ENCODE assay signal across 16 cellular contexts in genomic region chr9:4224181-4224580, GRCh38.
DNase-seq lines count a peak whose midpoint lies in the region; ATAC-seq, FAIRE-seq and TF ChIP-seq lines count a peak whose summit lies in the region.
"Had no signal": no experiment of that assay in that cellular context is flagged by ENCODE, and none has a peak within 500 bp of the region (broad histone marks: within the 10 kb centered on the region; RNA-seq: fewer than 3 reads in every experiment).

No MANE protein-coding gene starts in this region.

- TF ChIP-seq CTCF in A549 (IDR thresholded peaks at IDR 0.05) = no peak
- no peak for TF ChIP-seq CTCF in IMR-90 (conservative IDR thresholded peaks at IDR 0.05; ENCODE audit: low read depth, low read length)
- no peak for TF ChIP-seq CTCF in chondrocyte (IDR thresholded peaks at IDR 0.05)
- TF ChIP-seq CTCF in osteoblast (IDR thresholded peaks at IDR 0.05; ENCODE audit: extremely low read depth, low read depth, low read length) = no peak
- no peak for TF ChIP-seq CTCF in esophagus muscularis mucosa (IDR thresholded peaks at IDR 0.05)

- peak overlapping the region; percentile 30 to 62; a peak in 2 of 4 replicates for H4K8ac ChIP-seq in IMR-90 (ENCODE audit: low read depth in 2 of 2, low read length in 2 of 2)

- peak overlapping the region; percentile 52 to 77 for H3K27ac ChIP-seq in A549
- H3K27ac ChIP-seq in IMR-90 (ENCODE audit: insufficient read depth, low read length) = no peak overlapping the region
- H3K27ac ChIP-seq in osteoblast (ENCODE audit: low read depth, low read length) = peak overlapping the region; percentile 91
- H3K27ac ChIP-seq in esophagus muscularis mucosa (replicated peaks in 1 of 4) = no peak overlapping the region
- no peak overlapping the region for H3K27ac ChIP-seq in caudate nucleus (ENCODE audit: low read depth, low read length)
- H3K27ac ChIP-seq: 22Rv1, BLaER1 had no signal

- H3K23ac ChIP-seq in IMR-90 (ENCODE audit: low read depth, low read length) = peak overlapping the region; percentile 62

- no peaks in the 10 kb centered on the region for H3K27me3 Mint-ChIP-seq in chondrocyte (ENCODE audit: low read depth)

- H3K9me3 Mint-ChIP-seq in chondrocyte (ENCODE audit: low read depth) = peaks cover 4% of the 10 kb centered on the region
- H3K9me3 Mint-ChIP-seq: CD8-positive, alpha-beta memory T cell had no signal

- H3K9me3 ChIP-seq in A549 (peaks cover 13% of the 10 kb centered on the region), IMR-90 (ENCODE audit: control insufficient read depth, insufficient read depth, low read length) (peaks cover 2% of the 10 kb centered on the region; the same call in 1 of the 2 replicates), osteoblast (ENCODE audit: low read depth, low read length) (peaks cover 2% of the 10 kb centered on the region), esophagus muscularis mucosa (no peaks in the 10 kb centered on the region)
- H3K9me3 ChIP-seq: Caco-2 had no signal

- POLR2A ChIA-PET in A549 (lab: Yijun Ruan, JAX) = no interaction called here
- POLR2A ChIA-PET in IMR-90 (lab: Charles Lee; ENCODE audit: unreplicated experiment) = no interaction called here

- peak overlapping the region; percentile 67 for H2BK15ac ChIP-seq in IMR-90 (ENCODE audit: low read depth, low read length)

- in situ Hi-C loops in IMR-90 (cut with MboI; ENCODE audit: low sequenced_read_pairs) = loop anchor here (10.0 kb wide), 1 partner anchor 489 kb away; no protein-coding TSS in a partner anchor

- H3K9ac ChIP-seq in IMR-90 (ENCODE audit: low read depth, low read length) = no peak overlapping the region
- H3K9ac ChIP-seq: BLaER1 had no signal

- no peak for DNase-seq in A549 (ENCODE audit: low read depth in 1 of 2, low spot score in 1 of 2)
- no peak for DNase-seq in IMR-90
- DNase-seq in chondrocyte (ENCODE audit: low spot score) = no peak
- no peak for DNase-seq in osteoblast (ENCODE audit: insufficient read length, low spot score, missing footprints)
- DNase-seq in esophagus muscularis mucosa (ENCODE audit: extremely low spot score) = no peak
- DNase-seq in NCI-H526 (lab: John Stamatoyannopoulos, UW) = no peak
- DNase-seq in NCI-H1436 treated with DMSO at 0.1 percent for 48 hours (lab: John Stamatoyannopoulos, UW) = no peak
- DNase-seq in caudate nucleus (lab: John Stamatoyannopoulos, UW) = no peak
- DNase-seq: AML-193; Caco-2; CD8-positive, alpha-beta memory T cell; DMS53 had no signal

- H2BK20ac ChIP-seq in IMR-90 (ENCODE audit: low read depth, low read length) = peak overlapping the region; percentile 50

- TF ChIP-seq EP300 in A549 (IDR thresholded peaks at IDR 0.05) (no peak), esophagus muscularis mucosa (IDR thresholded peaks at IDR 0.05) (no peak)

- H3K9me1 ChIP-seq in IMR-90 (ENCODE audit: insufficient read depth, low read length) = peaks cover 9% of the 10 kb centered on the region

- peak overlapping the region; percentile 66 for H3K27ac Mint-ChIP-seq in chondrocyte (ENCODE audit: unreplicated experiment)
- H3K27ac Mint-ChIP-seq: CD8-positive, alpha-beta memory T cell had no signal

- H3K79me1 ChIP-seq in IMR-90 (ENCODE audit: low read depth in 1 of 2, low read length in 2 of 2) = peaks cover 30 to 72% of the 10 kb centered on the region in 2 experiments

- H3K27me3 ChIP-seq in IMR-90 (ENCODE audit: control insufficient read depth, insufficient read depth, low read length) = no peaks in the 10 kb centered on the region
- no peaks in the 10 kb centered on the region for H3K27me3 ChIP-seq in osteoblast (ENCODE audit: insufficient read depth, low read length)
- no peaks in the 10 kb centered on the region for H3K27me3 ChIP-seq in esophagus muscularis mucosa
- H3K27me3 ChIP-seq: BLaER1 had no signal

- H3K4me3 Mint-ChIP-seq in chondrocyte (ENCODE audit: unreplicated experiment) = no peak overlapping the region
- H3K4me3 Mint-ChIP-seq: CD8-positive, alpha-beta memory T cell had no signal

- peak overlapping the region; percentile 61 for H3K4me2 ChIP-seq in A549
- H3K4me2 ChIP-seq in IMR-90 (ENCODE audit: low read depth, low read length) = no peak overlapping the region
- H3K4me2 ChIP-seq in osteoblast (ENCODE audit: insufficient read depth, low read length) = no peak overlapping the region
- H3K4me2 ChIP-seq: BLaER1 had no signal

- H2BK120ac ChIP-seq in IMR-90 (ENCODE audit: low read depth, low read length) = peak overlapping the region; percentile 50

- dilution Hi-C loops in IMR-90 (cut with HindIII; ENCODE audit: low sequenced_read_pairs, unreplicated experiment) = no loop called here

- no TSS peak for BruUV-seq in IMR-90 (replicated peaks; lab: Mats Ljungman, UMichigan)

- ATAC-seq in A549 = no peak
- ATAC-seq in IMR-90 (ENCODE audit: low read depth) = no peak
- ATAC-seq: GM12878 had no signal

- peak overlapping the region; percentile 61 for H4K91ac ChIP-seq in IMR-90 (ENCODE audit: insufficient read depth, low read depth, low read length)

- peaks cover 77% of the 10 kb centered on the region for H3K4me1 ChIP-seq in A549
- peaks cover 17% of the 10 kb centered on the region for H3K4me1 ChIP-seq in IMR-90 (ENCODE audit: control insufficient read depth, insufficient read depth, low read length)
- peaks cover 37% of the 10 kb centered on the region for H3K4me1 ChIP-seq in osteoblast (ENCODE audit: insufficient read depth, low read length)
- peaks cover 0 to 17% (median 14%) of the 10 kb centered on the region in 4 donors for H3K4me1 ChIP-seq in esophagus muscularis mucosa

- H3K79me2 ChIP-seq in osteoblast (ENCODE audit: insufficient read depth, low read length) = peaks cover 11% of the 10 kb centered on the region

- peaks cover 6% of the 10 kb centered on the region; the same call in 1 of the 2 replicates for H4K20me1 ChIP-seq in IMR-90 (ENCODE audit: insufficient read depth, low read length)
- no peaks in the 10 kb centered on the region for H4K20me1 ChIP-seq in osteoblast (ENCODE audit: insufficient read depth, low read length)
- H4K20me1 ChIP-seq: BLaER1 had no signal

- H3K36me3 ChIP-seq in IMR-90 (ENCODE audit: control insufficient read depth, insufficient read depth, low read length) (no peaks in the 10 kb centered on the region; the same call in 1 of the 2 replicates), osteoblast (ENCODE audit: insufficient read depth, low read length) (no peaks in the 10 kb centered on the region), esophagus muscularis mucosa (no peaks in the 10 kb centered on the region)
- H3K36me3 ChIP-seq: BLaER1 had no signal

- H3K56ac ChIP-seq in IMR-90 (ENCODE audit: extremely low read depth, insufficient read depth, low read length) = no peak overlapping the region

- H3K36me3 Mint-ChIP-seq in chondrocyte (ENCODE audit: low read depth) = peaks cover 4% of the 10 kb centered on the region
- H3K36me3 Mint-ChIP-seq: CD8-positive, alpha-beta memory T cell had no signal

- peaks cover 59% of the 10 kb centered on the region for H3K4me1 Mint-ChIP-seq in chondrocyte (ENCODE audit: low read depth)
- H3K4me1 Mint-ChIP-seq: CD8-positive, alpha-beta memory T cell had no signal

- intact Hi-C loops in IMR-90 (cut with micrococcal nuclease) (loop anchor here (10.0 kb wide), 1 partner anchor 319 kb away; no protein-coding TSS in a partner anchor), esophagus muscularis mucosa (cut with DNase I) (loop anchor here (10.0 kb wide), 1 partner anchor 489 kb away; no protein-coding TSS in a partner anchor)

- peak overlapping the region; percentile 70; the same call in 1 of the 2 replicates for H4K5ac ChIP-seq in IMR-90 (ENCODE audit: low read depth, low read length)

- TF ChIP-seq RAD21 in A549 (conservative IDR thresholded peaks at IDR 0.05 in 1 of 2, IDR thresholded peaks at IDR 0.05 in 1 of 2) (no peak), IMR-90 (IDR thresholded peaks at IDR 0.05; ENCODE audit: low read length) (no peak)

- CTCF ChIA-PET in A549 (lab: Yijun Ruan, JAX) = interaction anchor here (0.6 to 1.4 kb wide), 7 partner anchors 9 to 477 kb away, joined by 3 to 5 read pairs (median 4); no protein-coding TSS in a partner anchor
- CTCF ChIA-PET in IMR-90 (lab: Yijun Ruan, JAX) = no interaction called here

- no peak overlapping the region for H3K4me3 ChIP-seq in A549
- H3K4me3 ChIP-seq in IMR-90 (ENCODE audit: insufficient read depth, low read depth, low read length) = no peak overlapping the region
- H3K4me3 ChIP-seq in osteoblast (ENCODE audit: insufficient read depth, low read length) = no peak overlapping the region
- no peak overlapping the region for H3K4me3 ChIP-seq in esophagus muscularis mucosa
- H3K4me3 ChIP-seq: BLaER1, GM12878 had no signal

- TF ChIP-seq POLR2A in A549 (IDR thresholded peaks at IDR 0.05; ENCODE audit: low read length) = no peak
- TF ChIP-seq POLR2A in IMR-90 (IDR thresholded peaks at IDR 0.05; ENCODE audit: low read depth, low read length) = no peak
- TF ChIP-seq POLR2A in esophagus muscularis mucosa (IDR thresholded peaks at IDR 0.05; ENCODE audit: low read depth) = no peak

- no peak for FAIRE-seq in A549 (lab: Jason Lieb, UNC)
- FAIRE-seq: GM12878, GM18507 had no signal

- no peak overlapping the region for H2BK5ac ChIP-seq in IMR-90 (ENCODE audit: low read depth, low read length, poor library complexity, severe bottlenecking)

- peak overlapping the region; percentile 86; the same call in 1 of the 2 replicates for H2AK5ac ChIP-seq in IMR-90 (ENCODE audit: low read depth, low read length)

- WGBS in A549 (ENCODE audit: missing lambda C conversion rate) = 68% methylated on average over 4 of the region's 4 CpGs
- no CpG with 5 or more reads among the region's 4 CpGs for WGBS in IMR-90 (ENCODE audit: extremely low coverage in 2 of 2, insufficient read length in 1 of 2), 2 experiments
- 97% methylated on average over 4 of the region's 4 CpGs for WGBS in esophagus muscularis mucosa

- H2AFZ ChIP-seq in IMR-90 (replicated peaks; ENCODE audit: low read length, poor library complexity) = no peak overlapping the region
- H2AFZ ChIP-seq in osteoblast (ENCODE audit: low read length) = no peak overlapping the region

- no peak overlapping the region for H2AK9ac ChIP-seq in IMR-90 (replicated peaks; ENCODE audit: low read depth, low read length, poor library complexity)

- H3K18ac ChIP-seq in IMR-90 (ENCODE audit: low read depth, low read length) = peak overlapping the region; percentile 83; the same call in 1 of the 2 replicates

- peak overlapping the region; percentile 41; the same call in 1 of the 2 replicates for H3K4ac ChIP-seq in IMR-90 (ENCODE audit: low read depth, low read length)

- peak overlapping the region; percentile 37; the same call in 1 of the 2 replicates for H3K14ac ChIP-seq in IMR-90 (replicated peaks; ENCODE audit: low read depth, low read length)

TF ChIP-seq in A549, 52 proteins besides CTCF, POLR2A, EP300 and RAD21 (continues in another document):
- no peak for TF ChIP-seq JUN (IDR thresholded peaks at IDR 0.05)
- no peak for TF ChIP-seq FOXS1 (CRISPR knock-in tag; IDR thresholded peaks at IDR 0.05)
- no peak for TF ChIP-seq HOXB13 (CRISPR knock-in tag; IDR thresholded peaks at IDR 0.05; ENCODE audit: low read depth)
- no peak for TF ChIP-seq HOXB5 (CRISPR knock-in tag; IDR thresholded peaks at IDR 0.05)

TF ChIP-seq in IMR-90, 13 proteins besides CTCF, POLR2A, EP300 and RAD21 (continues in another document):
- TF ChIP-seq FOS (IDR thresholded peaks at IDR 0.05; ENCODE audit: low read depth, low read length) (no peak), MAFK (IDR thresholded peaks at IDR 0.05; ENCODE audit: low read depth, low read length) (no peak), RFX5 (IDR thresholded peaks at IDR 0.05; ENCODE audit: low read depth, low read length) (no peak), MXI1 (IDR thresholded peaks at IDR 0.05; ENCODE audit: borderline replicate concordance, low read depth, low read length) (no peak)

Comparison
In these comparisons a context has a peak if more than half of its experiments do, and no peak if none do; other contexts are left out.
1. H3K27ac ChIP-seq: peak in A549 (2 of 2) and osteoblast (single experiment); none in IMR-90 (single experiment), esophagus muscularis mucosa (0 of 4) and caudate nucleus (single experiment).